In genomic region chr15:24924621-24925020, GRCh38 we compare ENCODE assay signal across 24 cellular contexts.
"Had no signal": no experiment of that assay in that cellular context is flagged by ENCODE, and none has a peak within 500 bp of the region (broad histone marks: within the 10 kb centered on the region; RNA-seq: fewer than 3 reads in every experiment).

No MANE protein-coding gene starts in this region.

- H3K9me3 ChIP-seq: neutrophil, psoas muscle, upper lobe of right lung, vagina had no signal

- H3K27me3 Mint-ChIP-seq: dendritic cell treated with granulocyte-macrophage colony-stimulating factor and Interleukin-4, amounts not matched to agents 40 ng/mL and 50 ng/mL, for 4 days had no signal

- H3K27ac Mint-ChIP-seq: dendritic cell treated with granulocyte-macrophage colony-stimulating factor and Interleukin-4, amounts not matched to agents 40 ng/mL and 50 ng/mL, for 4 days; naive thymus-derived CD8-positive, alpha-beta T cell; stimulated activated effector memory CD8-positive, alpha-beta T cell treated with anti-CD3 and anti-CD28 coated beads, Interleukin-12 subunit alpha, Interleukin-12 subunit beta, amount 100 ng/mL, for 72 hours had no signal

- H3K36me3 Mint-ChIP-seq: stimulated activated effector memory CD8-positive, alpha-beta T cell treated with anti-CD3 and anti-CD28 coated beads, Interleukin-12 subunit alpha, Interleukin-12 subunit beta, amount 100 ng/mL, for 72 hours had no signal

- H3K27ac ChIP-seq: left lung, neutrophil, psoas muscle, suprapubic skin, tibial nerve, upper lobe of right lung, vagina had no signal

- H3K4me3 Mint-ChIP-seq: dendritic cell treated with granulocyte-macrophage colony-stimulating factor and Interleukin-4, amounts not matched to agents 40 ng/mL and 50 ng/mL, for 4 days; naive thymus-derived CD8-positive, alpha-beta T cell; stimulated activated effector memory CD8-positive, alpha-beta T cell treated with anti-CD3 and anti-CD28 coated beads, Interleukin-12 subunit alpha, Interleukin-12 subunit beta, amount 100 ng/mL, for 72 hours had no signal

- H3K27me3 ChIP-seq: left lung, neutrophil, suprapubic skin, tibial nerve, upper lobe of right lung, vagina had no signal

- H3K4me3 ChIP-seq: left lung, lung, psoas muscle, smooth muscle cell, suprapubic skin, tibial nerve, upper lobe of right lung, vagina had no signal

- H3K4me1 ChIP-seq: left lung, psoas muscle, suprapubic skin, tibial nerve, upper lobe of right lung, vagina had no signal

- DNase-seq: cerebellar nuclear complex; erythroblast; foreskin melanocyte; head of caudate nucleus; hypothalamus; left lung; mesenchymal stem cell; naive thymus-derived CD8-positive, alpha-beta T cell; psoas muscle; retina; stimulated activated CD4-positive, alpha-beta T cell treated with anti-CD3 and anti-CD28 coated beads, Interleukin-4, amount 100 ng/mL, for 1 hour; stimulated activated CD8-positive, alpha-beta memory T cell treated with anti-CD3 and anti-CD28 coated beads, Interleukin-4, amount 100 ng/mL, for 48 hours; stimulated activated naive CD8-positive, alpha-beta T cell treated with anti-CD3 and anti-CD28 coated beads, Interleukin-15, Interleukin-2, amounts not matched to agents 100 U/mL and 50 U/mL, for 24 hours; upper lobe of right lung had no signal

- H3K4me2 ChIP-seq: smooth muscle cell had no signal

- H3K4me1 Mint-ChIP-seq: naive thymus-derived CD8-positive, alpha-beta T cell; stimulated activated effector memory CD8-positive, alpha-beta T cell treated with anti-CD3 and anti-CD28 coated beads, Interleukin-12 subunit alpha, Interleukin-12 subunit beta, amount 100 ng/mL, for 72 hours had no signal

- FAIRE-seq: colon, keratinocyte had no signal

- ATAC-seq: left lung; naive thymus-derived CD8-positive, alpha-beta T cell; stimulated activated effector memory CD8-positive, alpha-beta T cell treated with anti-CD3 and anti-CD28 coated beads, Interleukin-12 subunit alpha, Interleukin-12 subunit beta, amount 100 ng/mL, for 72 hours; stimulated activated naive CD8-positive, alpha-beta T cell treated with anti-CD3 and anti-CD28 coated beads, Interleukin-15, Interleukin-2, amounts not matched to agents 100 U/mL and 50 U/mL, for 24 hours; upper lobe of right lung had no signal

- H3K36me3 ChIP-seq: left lung, neutrophil, suprapubic skin, tibial nerve, upper lobe of right lung, vagina had no signal
